9 cellular contexts compared by ENCODE assay signal in genomic region chr4:142404191-142404611, GRCh38.
DNase-seq lines count a peak whose midpoint lies in the region; ATAC-seq and TF ChIP-seq lines count a peak whose summit lies in the region.
"Had no signal": no experiment of that assay in that cellular context is flagged by ENCODE, and none has a peak within 500 bp of the region (broad histone marks: within the 10 kb centered on the region; RNA-seq: fewer than 3 reads in every experiment).

No MANE protein-coding gene starts in this region.

- no peak for TF ChIP-seq EP300 in ovary (IDR thresholded peaks at IDR 0.05)

- 32 to 37% (median 34%) methylated on average over 3 of the region's 3 CpGs for WGBS in ovary, 3 donors

- POLR2A ChIA-PET in CD4-positive, alpha-beta T cell (lab: Charles Lee): interaction anchor here (0.9 to 6.6 kb wide), 8 partner anchors 13 to 300 kb away, joined by 3 to 116 read pairs (median 22); no protein-coding TSS in a partner anchor

- intact Hi-C loops in CD4-positive, alpha-beta T cell (cut with DNase I, micrococcal nuclease): loop anchor here (1.0 to 2.0 kb wide), 4 partner anchors 15 to 163 kb away; no protein-coding TSS in a partner anchor
- intact Hi-C loops in ovary (cut with DNase I): loop anchor here in 1 of 4 donors (10.0 kb wide), 1 partner anchor 49 kb away; no protein-coding TSS in a partner anchor

- H3K4me3 Mint-ChIP-seq in CD4-positive, alpha-beta T cell: peak overlapping the region; percentile 99

- peak overlapping the region; percentile 31 for H3K27ac ChIP-seq in CD4-positive, alpha-beta T cell (ENCODE audit: low read depth, low read length)
- H3K27ac ChIP-seq in RWPE2 (ENCODE audit: poor library complexity, severe bottlenecking): peak overlapping the region; percentile 99
- H3K27ac ChIP-seq in ovary: no peak overlapping the region

- ATAC-seq in CD4-positive, alpha-beta T cell (ENCODE audit: poor library complexity): no peak
- ATAC-seq in RWPE2 (ENCODE audit: low read depth) (peak; percentile 42), GM19467 (IDR thresholded peaks at IDR 0.05; ENCODE audit: unreplicated experiment) (no peak)

- TF ChIP-seq CTCF in CD4-positive, alpha-beta T cell (IDR thresholded peaks at IDR 0.05): no peak
- TF ChIP-seq CTCF in RWPE2 (IDR thresholded peaks at IDR 0.05; ENCODE audit: poor library complexity, severe bottlenecking) (no peak), ovary (IDR thresholded peaks at IDR 0.05) (no peak)

- H3K9me3 Mint-ChIP-seq in CD4-positive, alpha-beta T cell: no peaks in the 10 kb centered on the region
- H3K9me3 Mint-ChIP-seq: dendritic cell treated with granulocyte-macrophage colony-stimulating factor and Interleukin-4, amounts not matched to agents 40 ng/mL and 50 ng/mL, for 4 days had no signal

- no peaks in the 10 kb centered on the region for H3K27me3 ChIP-seq in CD4-positive, alpha-beta T cell (ENCODE audit: control insufficient read depth, insufficient read depth, low read length)
- H3K27me3 ChIP-seq in RWPE2 (ENCODE audit: insufficient read depth, poor library complexity, severe bottlenecking): no peaks in the 10 kb centered on the region
- no peaks in the 10 kb centered on the region for H3K27me3 ChIP-seq in ovary

- no peaks in the 10 kb centered on the region for H3K9me3 ChIP-seq in CD4-positive, alpha-beta T cell (ENCODE audit: control insufficient read depth, low read length)
- H3K9me3 ChIP-seq in RWPE2 (ENCODE audit: severe bottlenecking) (no peaks in the 10 kb centered on the region), ovary (no peaks in the 10 kb centered on the region)

- no peak for DNase-seq in CD4-positive, alpha-beta T cell
- DNase-seq in RWPE2 (ENCODE audit: low spot score) (no peak), dermis blood vessel endothelial cell (peak; percentile 73), ovary (peak in 2 of 5 donors; percentile 10 to 39), NK-92 (lab: John Stamatoyannopoulos, UW; ENCODE audit: unreplicated experiment) (no peak), DMS79 (lab: John Stamatoyannopoulos, UW) (no peak), NCI-H146 (lab: John Stamatoyannopoulos, UW) (no peak)

- peak overlapping the region; percentile 54 for H3K4me3 ChIP-seq in RWPE2 (ENCODE audit: severe bottlenecking)
- H3K4me3 ChIP-seq in ovary: peak overlapping the region; percentile 6

- H3K4me1 Mint-ChIP-seq in CD4-positive, alpha-beta T cell (ENCODE audit: low read depth): peaks cover 75% of the 10 kb centered on the region

- H3K36me3 ChIP-seq in RWPE2 (ENCODE audit: low read depth) (peaks cover 43% of the 10 kb centered on the region), ovary (no peaks in the 10 kb centered on the region)

- TF ChIP-seq POLR2A in ovary (IDR thresholded peaks at IDR 0.05): no peak

- peaks cover 46% of the 10 kb centered on the region for H3K36me3 Mint-ChIP-seq in CD4-positive, alpha-beta T cell (ENCODE audit: low read depth)

- H3K27ac Mint-ChIP-seq in CD4-positive, alpha-beta T cell: peak overlapping the region; percentile 96

- CTCF ChIA-PET in CD4-positive, alpha-beta T cell (lab: Charles Lee): interaction anchor here (0.9 kb wide), 1 partner anchor 38 kb away, joined by 3 read pairs; no protein-coding TSS in a partner anchor

- no peaks in the 10 kb centered on the region for H3K27me3 Mint-ChIP-seq in CD4-positive, alpha-beta T cell
- H3K27me3 Mint-ChIP-seq: dendritic cell treated with granulocyte-macrophage colony-stimulating factor and Interleukin-4, amounts not matched to agents 40 ng/mL and 50 ng/mL, for 4 days had no signal

- H3K4me1 ChIP-seq in RWPE2 (ENCODE audit: insufficient read depth, poor library complexity, severe bottlenecking): peaks cover 72% of the 10 kb centered on the region
- H3K4me1 ChIP-seq in ovary (ENCODE audit: insufficient read depth): peaks cover 2% of the 10 kb centered on the region

Comparison
In these comparisons a context has a peak if more than half of its experiments do, and no peak if none do; other contexts are left out.
1. H3K27ac ChIP-seq: peak in CD4-positive, alpha-beta T cell (single experiment) and RWPE2 (single experiment); none in ovary (0 of 2).